Comparison of ENCODE assay signal across 7 cellular contexts in the genomic region with DNA sequence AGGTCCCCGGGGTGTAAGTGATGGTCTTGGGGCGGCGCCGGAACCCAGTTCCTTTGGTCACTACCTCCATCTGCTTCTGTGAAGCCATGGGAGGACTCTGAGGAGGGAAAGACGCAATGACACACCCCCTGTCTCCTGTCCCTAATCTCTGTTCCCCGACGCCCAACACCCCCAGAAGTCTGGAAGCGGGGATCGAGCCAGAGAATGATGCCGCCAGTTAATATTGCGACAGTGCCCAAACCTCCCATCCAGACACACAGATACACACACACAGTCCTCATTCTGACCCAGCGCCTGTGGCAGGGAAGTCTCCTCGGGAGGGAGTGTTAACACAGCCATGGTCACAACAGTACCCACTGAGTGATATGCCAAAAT. TPM values are rescaled to one million over a fixed set of nuclear protein-coding genes. Genes with fewer than 3 reads are reported as not detected.
DNase-seq lines count a peak whose midpoint lies in the region; ATAC-seq, FAIRE-seq and TF ChIP-seq lines count a peak whose summit lies in the region.

No MANE protein-coding gene starts in this region.

- no peak overlapping the region for H2AK5ac ChIP-seq in mesenchymal stem cell (ENCODE audit: low read length, severe bottlenecking)

- H2BK15ac ChIP-seq in mesenchymal stem cell (ENCODE audit: low read depth, poor library complexity, severe bottlenecking), result no peak overlapping the region

- FAIRE-seq in bronchial epithelial cell (lab: Jason Lieb, UNC), result no peak
- no peak for FAIRE-seq in urothelium cell line (lab: Jason Lieb, UNC)

- H2BK12ac ChIP-seq in mesenchymal stem cell (ENCODE audit: low read length in 2 of 2), result no peak overlapping the region

- no peak overlapping the region for H3K18ac ChIP-seq in mesenchymal stem cell (ENCODE audit: low read depth in 1 of 2, low read length in 2 of 2)

- no peak for TF ChIP-seq CTCF in HL-60 (IDR thresholded peaks at IDR 0.05; ENCODE audit: insufficient read depth, low read length)
- no peak for TF ChIP-seq CTCF in bronchial epithelial cell (IDR thresholded peaks at IDR 0.05; ENCODE audit: insufficient read depth, low read length, severe bottlenecking)

- H3K4me1 ChIP-seq in mesenchymal stem cell (ENCODE audit: control insufficient read depth, insufficient read depth, low read depth, low read length), result peaks cover 11% of the 10 kb centered on the region

- 3% methylated on average over 13 of the region's 13 CpGs for WGBS in mesenchymal stem cell

- H3K4ac ChIP-seq in mesenchymal stem cell (ENCODE audit: low read depth in 1 of 2, low read length in 2 of 2), result no peak overlapping the region

- peaks cover 17% of the 10 kb centered on the region for H3K79me1 ChIP-seq in mesenchymal stem cell (replicated peaks; ENCODE audit: low read length, poor library complexity, severe bottlenecking)

- no peaks in the 10 kb centered on the region for H3K9me3 ChIP-seq in mesenchymal stem cell (ENCODE audit: control insufficient read depth, low read length)

- H2BK5ac ChIP-seq in mesenchymal stem cell (ENCODE audit: low read depth, low read length, poor library complexity, severe bottlenecking), result no peak overlapping the region

- H4K8ac ChIP-seq in mesenchymal stem cell (ENCODE audit: low read length), result peak overlapping the region; percentile 69

- no peak overlapping the region for H3K23ac ChIP-seq in mesenchymal stem cell (ENCODE audit: low read length in 2 of 2)

- DNase-seq in HL-60 (ENCODE audit: low read depth in 1 of 2, low spot score in 1 of 2) (peak in 1 of 2 experiments; percentile 47), bronchial epithelial cell (ENCODE audit: low read depth) (no peak), mesenchymal stem cell (no peak), urothelium cell line (ENCODE audit: low spot score) (peak; percentile 27), HT-29 (ENCODE audit: low spot score) (no peak), GM19238 (ENCODE audit: insufficient read length, low spot score) (no peak)

- H4K91ac ChIP-seq in mesenchymal stem cell (ENCODE audit: low read length), result no peak overlapping the region

- H3K27ac ChIP-seq in HL-60 (replicated peaks) (peak overlapping the region; percentile 74), mesenchymal stem cell (ENCODE audit: low read length, poor library complexity, severe bottlenecking) (no peak overlapping the region)

- H3K4me2 ChIP-seq in mesenchymal stem cell (ENCODE audit: low read length, poor library complexity, severe bottlenecking), result peak overlapping the region; percentile 84

- H3K14ac ChIP-seq in mesenchymal stem cell (ENCODE audit: low read length in 2 of 2), result no peak overlapping the region

- H3K9ac ChIP-seq in mesenchymal stem cell (ENCODE audit: low read length), result peak overlapping the region; percentile 97

- peak overlapping the region; percentile 20 for H2AFZ ChIP-seq in mesenchymal stem cell (ENCODE audit: low read depth, low read length)

- peaks cover 11% of the 10 kb centered on the region for H3K36me3 ChIP-seq in bronchial epithelial cell (ENCODE audit: control insufficient read depth, insufficient read depth, low read length)
- H3K36me3 ChIP-seq in mesenchymal stem cell (ENCODE audit: control insufficient read depth in 1 of 2, insufficient read depth in 2 of 2, low read depth in 1 of 2, low read length in 2 of 2), result peaks cover 17 to 19% of the 10 kb centered on the region in 2 experiments

- H3K4me3 ChIP-seq in HL-60 (replicated peaks; ENCODE audit: insufficient read depth, low read length), result peak overlapping the region; percentile 85
- peak overlapping the region; percentile 92 for H3K4me3 ChIP-seq in bronchial epithelial cell (ENCODE audit: low read depth, low read length)
- peak overlapping the region; percentile 90 to 96 for H3K4me3 ChIP-seq in mesenchymal stem cell (ENCODE audit: insufficient read depth in 1 of 2, low read depth in 1 of 2, low read length in 2 of 2)

- ATAC-seq in GM21360 (IDR thresholded peaks at IDR 0.05; ENCODE audit: unreplicated experiment), result peak; percentile 32

- no peak overlapping the region for H2BK120ac ChIP-seq in mesenchymal stem cell (ENCODE audit: low read depth, low read length)

- H3K27me3 ChIP-seq in HL-60 (ENCODE audit: insufficient read depth, poor library complexity, severe bottlenecking) (no peaks in the 10 kb centered on the region), bronchial epithelial cell (ENCODE audit: control insufficient read depth, insufficient read depth, low read length) (no peaks in the 10 kb centered on the region), mesenchymal stem cell (ENCODE audit: control insufficient read depth in 1 of 2, insufficient read depth in 1 of 2, low read length in 2 of 2) (no peaks in the 10 kb centered on the region)

RNA-seq across cellular contexts. Expression of a gene that starts 0.4 kb away (rescaled TPM):
- total RNA-seq in bronchial epithelial cell, result not detected in 2 replicates
- polyA plus RNA-seq in mesenchymal stem cell (2013, experiment 1 of 2), result 0.17 TPM
- 0.27 TPM for polyA plus RNA-seq in mesenchymal stem cell (2013, experiment 2 of 2)
- total RNA-seq in HT-29 (2014; rRNA removed; shearing (Covaris generic)), result not detected in 2 replicates

RNA-seq across cellular contexts. Expression of a gene that starts 0.5 kb away (rescaled TPM):
- total RNA-seq in bronchial epithelial cell, result 23.7 and 41.0 TPM in 2 replicates
- 88.8 TPM for polyA plus RNA-seq in mesenchymal stem cell (2013, experiment 1 of 2)
- polyA plus RNA-seq in mesenchymal stem cell (2013, experiment 2 of 2), result 95.4 TPM
- total RNA-seq in HT-29 (2014; rRNA removed; shearing (Covaris generic)), result 122 and 144 TPM in 2 replicates

RNA-seq across cellular contexts. Expression of a gene that starts 31.3 kb away (rescaled TPM):
- not detected in 2 replicates for total RNA-seq in bronchial epithelial cell
- not detected for polyA plus RNA-seq in mesenchymal stem cell (2013, experiment 1 of 2)
- polyA plus RNA-seq in mesenchymal stem cell (2013, experiment 2 of 2), result not detected
- not detected in 2 replicates for total RNA-seq in HT-29 (2014; rRNA removed; shearing (Covaris generic))

RNA-seq across cellular contexts. Expression of a gene that starts 47.0 kb away (rescaled TPM):
- total RNA-seq in bronchial epithelial cell, result 143 and 201 TPM in 2 replicates
- 19.9 TPM for polyA plus RNA-seq in mesenchymal stem cell (2013, experiment 1 of 2)
- 19.0 TPM for polyA plus RNA-seq in mesenchymal stem cell (2013, experiment 2 of 2)
- total RNA-seq in HT-29 (2014; rRNA removed; shearing (Covaris generic)), result 23.7 and 25.7 TPM in 2 replicates
